Comparison of ENCODE assay signal across 8 cellular contexts in genomic region chr6:2791124-2792050, GRCh38. TPM values are rescaled to one million over a fixed set of nuclear protein-coding genes. Genes with fewer than 3 reads are reported as not detected.
A peak's percentile ranks its signal among the peaks of the same experiment; 100 is the strongest.
DNase-seq lines count a peak whose midpoint lies in the region; ATAC-seq and TF ChIP-seq lines count a peak whose summit lies in the region.

No MANE protein-coding gene starts in this region.

- peak overlapping the region; percentile 85 for H3K4me2 ChIP-seq in BLaER1

- no peaks in the 10 kb centered on the region for H3K27me3 Mint-ChIP-seq in MCF 10A (ENCODE audit: insufficient read depth, unreplicated experiment)

- intact Hi-C loops in MCF 10A (cut with micrococcal nuclease) = loop anchor here (1.0 to 5.0 kb wide), 8 partner anchors 19 to 266 kb away; partner anchors contain the start of gene SERPINB1

- H3K27ac ChIP-seq in BLaER1 (peak overlapping the region; percentile 55; the same call in 1 of the 2 replicates), iPS DF 6.9 (ENCODE audit: low read length) (no peak overlapping the region), skin epidermis (peak overlapping the region in 12 of 21 experiments; percentile 12 to 73 (median 50))

- H3K9me3 ChIP-seq in BLaER1 (no peaks in the 10 kb centered on the region), iPS DF 6.9 (ENCODE audit: control insufficient read depth, insufficient read depth, low read length) (no peaks in the 10 kb centered on the region)

- no peaks in the 10 kb centered on the region for H3K9me3 Mint-ChIP-seq in MCF 10A (ENCODE audit: unreplicated experiment)

- no CpG with 5 or more reads among the region's 12 CpGs for WGBS in iPS DF 6.9 (ENCODE audit: insufficient coverage, insufficient read length)

- no peak overlapping the region for H3K4me3 Mint-ChIP-seq in MCF 10A (ENCODE audit: unreplicated experiment)

- H3K4me3 ChIP-seq in BLaER1 (no peak overlapping the region), iPS DF 6.9 (ENCODE audit: low read length) (no peak overlapping the region), skin epidermis (no peak overlapping the region)

- BruUV-seq in MCF 10A (replicated peaks; lab: Mats Ljungman, UMichigan) = no TSS peak

- H3K4me1 ChIP-seq in BLaER1 (peaks cover 65% of the 10 kb centered on the region), iPS DF 6.9 (ENCODE audit: control insufficient read depth, insufficient read depth, low read length) (no peaks in the 10 kb centered on the region)

- H3K36me3 ChIP-seq in BLaER1 (peaks cover 17% of the 10 kb centered on the region), iPS DF 6.9 (ENCODE audit: control insufficient read depth, insufficient read depth, low read length) (no peaks in the 10 kb centered on the region)

- POLR2A ChIA-PET in MCF 10A (lab: Yijun Ruan, JAX) = interaction anchor here (0.6 to 4.5 kb wide), 13 partner anchors 17 to 1247 kb away, joined by 3 to 43 read pairs (median 6); partner anchors contain the start of genes SERPINB1 and WRNIP1

- peak; percentile 82 for TF ChIP-seq CTCF in MCF 10A (IDR thresholded peaks at IDR 0.05; ENCODE audit: unreplicated experiment)

- ATAC-seq in GM19035 (IDR thresholded peaks at IDR 0.05; ENCODE audit: unreplicated experiment) = peak; percentile 67

- peaks cover 8% of the 10 kb centered on the region for H3K36me3 Mint-ChIP-seq in MCF 10A (ENCODE audit: insufficient read depth, unreplicated experiment)

- CTCF ChIA-PET in MCF 10A (lab: Yijun Ruan, JAX) = interaction anchor here (0.5 to 2.7 kb wide), 36 partner anchors 9 to 1162 kb away, joined by 3 to 50 read pairs (median 4); partner anchors contain the start of genes FAM50B, SERPINB1 and WRNIP1

- H3K27me3 ChIP-seq in BLaER1 (no peaks in the 10 kb centered on the region), iPS DF 6.9 (ENCODE audit: control insufficient read depth, insufficient read depth, low read length) (no peaks in the 10 kb centered on the region)

- H3K27ac Mint-ChIP-seq in MCF 10A (ENCODE audit: low read depth, unreplicated experiment) = peak overlapping the region; percentile 75

- H3K4me1 Mint-ChIP-seq in MCF 10A (ENCODE audit: insufficient read depth, unreplicated experiment) = peaks cover 27% of the 10 kb centered on the region

- H4K20me1 ChIP-seq in BLaER1 = peaks cover 3% of the 10 kb centered on the region; the same call in 1 of the 2 replicates

- DNase-seq in M059J (ENCODE audit: low read depth) (peak; percentile 71), SW480 (ENCODE audit: low spot score) (peak; percentile 72), MCF 10A (ENCODE audit: unreplicated experiment) (peak; percentile 83), iPS DF 6.9 (ENCODE audit: low read depth, low spot score) (peak; percentile 61), cerebellar nuclear complex (lab: John Stamatoyannopoulos, UW) (no peak)

- peak overlapping the region; percentile 53; the same call in 1 of the 2 replicates for H3K9ac ChIP-seq in BLaER1

RNA-seq across cellular contexts. Expression of gene WRNIP1, which starts 26.2 kb away (rescaled TPM):
- 52.1 and 103 TPM in 2 replicates for total RNA-seq in M059J (2014; rRNA removed; shearing (Covaris generic))
- 33.4 and 44.8 TPM in 2 replicates for total RNA-seq in MCF 10A (2022)

RNA-seq across cellular contexts. Expression of gene MYLK4, which starts 40.7 kb away (rescaled TPM):
- 0.76 and 1.2 TPM in 2 replicates for total RNA-seq in M059J (2014; rRNA removed; shearing (Covaris generic))
- 0.93 and 1.1 TPM in 2 replicates for total RNA-seq in MCF 10A (2022)

RNA-seq across cellular contexts. Expression of gene SERPINB1, which starts 50.3 kb away (rescaled TPM):
- 1.5 and 3.9 TPM in 2 replicates for total RNA-seq in M059J (2014; rRNA removed; shearing (Covaris generic))
- total RNA-seq in MCF 10A (2022) = 20.8 and 28.0 TPM in 2 replicates

Comparison
In these comparisons a context has a peak if more than half of its experiments do, and no peak if none do; other contexts are left out.
1. DNase-seq: peak in M059J (single experiment), SW480 (single experiment), MCF 10A (single experiment) and iPS DF 6.9 (single experiment); none in cerebellar nuclear complex (0 of 2).